29 cellular contexts compared by ENCODE assay signal in genomic region chr1:15448877-15449462, GRCh38. TPM values are rescaled to one million over a fixed set of nuclear protein-coding genes. Genes with fewer than 3 reads are reported as not detected.
DNase-seq lines count a peak whose midpoint lies in the region; ATAC-seq, FAIRE-seq and TF ChIP-seq lines count a peak whose summit lies in the region.
"Had no signal": no experiment of that assay in that cellular context is flagged by ENCODE, and none has a peak within 500 bp of the region (broad histone marks: within the 10 kb centered on the region; RNA-seq: fewer than 3 reads in every experiment).

No MANE protein-coding gene starts in this region.

- H3K27ac ChIP-seq in K562 (ENCODE audit: extremely low read depth, low read depth, low read length), result no peak overlapping the region
- H3K27ac ChIP-seq in body of pancreas, result peak overlapping the region; percentile 67 to 89 (median 85)
- H3K27ac ChIP-seq: BLaER1 had no signal

- ATAC-seq in K562, result no peak
- no peak for ATAC-seq in body of pancreas
- ATAC-seq: GM12878 had no signal

- H2AFZ ChIP-seq in K562 (ENCODE audit: low read depth, low read length), result 0 out of 2 replicates have a peak overlapping the region, but pooled peaks have one; percentile 46

- BruUV-seq in K562 (replicated peaks; lab: Mats Ljungman, UMichigan), result no TSS peak

- H4K20me1 ChIP-seq in K562 (replicated peaks; ENCODE audit: control insufficient read depth, insufficient read depth, low read length), result no peaks in the 10 kb centered on the region
- H4K20me1 ChIP-seq: BLaER1 had no signal

- TF ChIP-seq CTCF in K562 (IDR thresholded peaks at IDR 0.05 in 2 of 3, conservative IDR thresholded peaks at IDR 0.05 in 1 of 3; ENCODE audit: insufficient read depth in 2 of 3, low read depth in 1 of 3, low read length in 3 of 3) (no peak), body of pancreas (IDR thresholded peaks at IDR 0.05) (no peak)

- H3K9me1 ChIP-seq in K562 (ENCODE audit: control insufficient read depth, insufficient read depth, low read length), result no peaks in the 10 kb centered on the region

- no peak for TF ChIP-seq EP300 in K562 (IDR thresholded peaks at IDR 0.05; ENCODE audit: low read length)

- TF ChIP-seq POLR2A in K562 (conservative IDR thresholded peaks at IDR 0.05) (no peak), body of pancreas (IDR thresholded peaks at IDR 0.05) (no peak)

- CTCF ChIA-PET in K562 (lab: Yijun Ruan, JAX; ENCODE audit: low intra/inter-chr PET ratio), result no interaction called here

- in situ Hi-C loops in K562 (cut with MboI), result no loop called here

- no peak for TF ChIP-seq RAD21 in K562 (CRISPR knock-in tag; conservative IDR thresholded peaks at IDR 0.05 in 1 of 2, IDR thresholded peaks at IDR 0.05 in 1 of 2)

- 46% methylated on average over 3 of the region's 3 CpGs for WGBS in K562 (ENCODE audit: insufficient coverage, low coverage, missing lambda C conversion rate)
- WGBS in body of pancreas, 2 donors, result 36 to 50% methylated on average over 3 of the region's 3 CpGs

- H3K4me2 ChIP-seq in K562 (ENCODE audit: insufficient read depth, low read length), result no peak overlapping the region
- H3K4me2 ChIP-seq: BLaER1 had no signal

- H3K4me1 ChIP-seq in K562 (replicated peaks in 1 of 2; ENCODE audit: control insufficient read depth in 2 of 2, insufficient read depth in 2 of 2, low read length in 2 of 2) (peaks cover 7 to 12% of the 10 kb centered on the region in 2 experiments; a peak in 4 of 5 replicates), body of pancreas (peaks cover 44% of the 10 kb centered on the region)
- H3K4me1 ChIP-seq: BE2C had no signal

- peak in 1 of 4 experiments; percentile 8 for DNase-seq in K562 (ENCODE audit: extremely low read depth in 1 of 4, low spot score in 3 of 4)
- DNase-seq in body of pancreas, result peak in 1 of 4 donors; percentile 54
- no peak for DNase-seq in nucleus accumbens (lab: John Stamatoyannopoulos, UW)
- DNase-seq in activated effector memory CD4-positive, alpha-beta T cell treated with Interleukin-2 at 50 U/mL for 16 hours, result no peak
- DNase-seq: 8988T; ACHN; BE2C; C1 segment of cervical spinal cord; CD4-positive, alpha-beta memory T cell; CD4-positive, CD25-positive, alpha-beta regulatory T cell; CD8-positive, alpha-beta memory T cell; COR-L47; DMS 273 treated with DMSO at 0.1 percent for 48 hours; DMS153; DMS53; DMS79; DND-41; EL; GDM1 had no signal

- no peaks in the 10 kb centered on the region for H3K27me3 ChIP-seq in K562 (ENCODE audit: control insufficient read depth in 2 of 2, insufficient read depth in 2 of 2, low read length in 2 of 2)
- H3K27me3 ChIP-seq in body of pancreas, result no peaks in the 10 kb centered on the region
- H3K27me3 ChIP-seq: BE2C, BLaER1 had no signal

- H3K9me3 ChIP-seq in K562 (replicated peaks; ENCODE audit: control insufficient read depth, insufficient read depth, low read depth, low read length), result no peaks in the 10 kb centered on the region
- H3K9me3 ChIP-seq in body of pancreas, result no peaks in the 10 kb centered on the region
- H3K9me3 ChIP-seq: BE2C, BLaER1 had no signal

- no peaks in the 10 kb centered on the region for H3K36me3 ChIP-seq in K562 (ENCODE audit: control insufficient read depth, insufficient read depth, low read length)
- peaks cover 0 to 7% of the 10 kb centered on the region in 2 donors for H3K36me3 ChIP-seq in body of pancreas (replicated peaks in 1 of 2; ENCODE audit: insufficient read depth in 1 of 2, low read depth in 2 of 2)
- H3K36me3 ChIP-seq: BE2C, BLaER1 had no signal

- intact Hi-C loops in K562 (cut with micrococcal nuclease) (no loop called here), body of pancreas (cut with DNase I) (no loop called here)

- POLR2A ChIA-PET in K562 (lab: Yijun Ruan, JAX), result interaction anchor here (1.1 kb wide), 2 partner anchors 28 to 32 kb away, joined by 3 read pairs; no protein-coding TSS in a partner anchor

- FAIRE-seq in K562 (lab: Jason Lieb, UNC), result no peak
- FAIRE-seq: A204.1, GM12878, GM12892, GM18507 had no signal

- no peak overlapping the region for H3K9ac ChIP-seq in K562 (ENCODE audit: insufficient read depth in 1 of 2, low read depth in 2 of 2, low read length in 2 of 2)
- H3K9ac ChIP-seq: BLaER1 had no signal

- no peaks in the 10 kb centered on the region for H3K79me2 ChIP-seq in K562 (ENCODE audit: control insufficient read depth, insufficient read depth, low read length)

- H3K4me3 ChIP-seq in K562 (no peak overlapping the region), body of pancreas (no peak overlapping the region)
- H3K4me3 ChIP-seq: BLaER1, GM12878 had no signal

RNA-seq across cellular contexts. Expression of gene CELA2A, which starts 7.6 kb away (rescaled TPM):
- total RNA-seq in K562 (2011; cell fraction: chromatin; rRNA removed; ENCODE audit: low replicate concordance), result not detected in 2 replicates
- total RNA-seq in K562 (2011; cell fraction: nucleolus; rRNA removed), result not detected in 2 replicates
- total RNA-seq in K562 (2011; cell fraction: nucleoplasm; rRNA removed), result not detected in 2 replicates
- total RNA-seq in K562 (2014; rRNA removed) (not detected in 2 replicates), K562 (2014; rRNA removed; fragmentation: Illumina TruSeq; extraction: Trizol) (not detected in 2 replicates), K562 (2015; rRNA removed; fragmentation: Illumina TruSeq; extraction: Trizol) (not detected in 2 replicates), K562 (2021) (0.47 and 0.62 TPM in 2 replicates), body of pancreas (over 10,000 TPM in 1 of 2 donors, 1,000 to 10,000 TPM in 1; 4,384 to 21,046 TPM)
- polyA plus RNA-seq in K562 (2011; rRNA removed) (not detected in 2 replicates), K562 (2014; fragmentation: Illumina TruSeq; extraction: Trizol) (not detected in 2 replicates), K562 (2014; fragmentation: Nextera tagmentation; extraction: Ambion mirVana) (not detected), K562 (2014; rRNA removed) (not detected in 2 replicates)
- not detected in 2 replicates for polyA plus RNA-seq in K562 (2011; cell fraction: cytosol; rRNA removed)
- polyA plus RNA-seq in K562 (2011; cell fraction: nucleus; rRNA removed), result 0.17 TPM in 1 of 2 replicates, not detected in the other
- 0.30 TPM in 1 of 2 replicates, not detected in the other for polyA plus RNA-seq in K562 (2012)
- not detected in 2 replicates for polyA minus RNA-seq in K562 (2011; rRNA and poly(A)+ RNA removed)
- not detected in 2 replicates for polyA minus RNA-seq in K562 (2011; cell fraction: cytosol; rRNA and poly(A)+ RNA removed)
- not detected in 2 replicates for polyA minus RNA-seq in K562 (2011; cell fraction: nucleus; rRNA and poly(A)+ RNA removed)
- total RNA-seq: A673; CD4-positive, alpha-beta memory T cell; CD4-positive, CD25-positive, alpha-beta regulatory T cell; CD8-positive, alpha-beta memory T cell; Daoy; G401 had no signal
- polyA plus RNA-seq: AG04450; CD14-positive monocyte; CD4-positive, alpha-beta memory T cell; CD4-positive, CD25-positive, alpha-beta regulatory T cell; CD8-positive, alpha-beta memory T cell; GM12878 had no signal

RNA-seq across cellular contexts. Expression of gene CTRC, which starts 10.7 kb away (rescaled TPM):
- total RNA-seq in K562 (2011; cell fraction: chromatin; rRNA removed; ENCODE audit: low replicate concordance), result not detected in 2 replicates
- total RNA-seq in K562 (2011; cell fraction: nucleolus; rRNA removed), result not detected in 2 replicates
- total RNA-seq in K562 (2011; cell fraction: nucleoplasm; rRNA removed), result not detected in 2 replicates
- not detected in 2 replicates for total RNA-seq in K562 (2014; rRNA removed)
- total RNA-seq in K562 (2014; rRNA removed; fragmentation: Illumina TruSeq; extraction: Trizol), result not detected in 2 replicates
- not detected in 2 replicates for total RNA-seq in K562 (2015; rRNA removed; fragmentation: Illumina TruSeq; extraction: Trizol)
- total RNA-seq in K562 (2021), result 0.84 and 1.2 TPM in 2 replicates
- polyA plus RNA-seq in K562 (2011; rRNA removed), result not detected in 2 replicates
- not detected in 2 replicates for polyA plus RNA-seq in K562 (2011; cell fraction: cytosol; rRNA removed)
- not detected in 2 replicates for polyA plus RNA-seq in K562 (2011; cell fraction: nucleus; rRNA removed)
- 0.03 and 0.12 TPM in 2 replicates for polyA plus RNA-seq in K562 (2012)
- polyA plus RNA-seq in K562 (2014; fragmentation: Illumina TruSeq; extraction: Trizol), result not detected in 2 replicates
- not detected for polyA plus RNA-seq in K562 (2014; fragmentation: Nextera tagmentation; extraction: Ambion mirVana)
- not detected in 2 replicates for polyA plus RNA-seq in K562 (2014; rRNA removed)
- polyA minus RNA-seq in K562 (2011; rRNA and poly(A)+ RNA removed), result not detected in 2 replicates
- polyA minus RNA-seq in K562 (2011; cell fraction: cytosol; rRNA and poly(A)+ RNA removed), result not detected in 2 replicates
- not detected in 2 replicates for polyA minus RNA-seq in K562 (2011; cell fraction: nucleus; rRNA and poly(A)+ RNA removed)
- over 10,000 TPM in 1 of 2 donors, 1,000 to 10,000 TPM in 1; 6,275 to 13,040 TPM for total RNA-seq in body of pancreas
- total RNA-seq: CD8-positive, alpha-beta memory T cell; Daoy; G401 had no signal
- polyA plus RNA-seq: AG04450; CD14-positive monocyte; CD4-positive, alpha-beta memory T cell; CD4-positive, CD25-positive, alpha-beta regulatory T cell; CD8-positive, alpha-beta memory T cell had no signal

RNA-seq across cellular contexts. Expression of gene CELA2B, which starts 26.9 kb away (rescaled TPM):
- total RNA-seq in K562 (2011; cell fraction: chromatin; rRNA removed; ENCODE audit: low replicate concordance), result not detected in 2 replicates
- total RNA-seq in K562 (2011; cell fraction: nucleolus; rRNA removed), result not detected in 2 replicates
- not detected in 2 replicates for total RNA-seq in K562 (2011; cell fraction: nucleoplasm; rRNA removed)
- total RNA-seq in K562 (2014; rRNA removed) (2.1 TPM in 1 of 2 replicates, not detected in the other), K562 (2014; rRNA removed; fragmentation: Illumina TruSeq; extraction: Trizol) (not detected in 2 replicates), K562 (2015; rRNA removed; fragmentation: Illumina TruSeq; extraction: Trizol) (not detected in 2 replicates), K562 (2021) (0.40 and 0.51 TPM in 2 replicates), body of pancreas (1,000 to 10,000 TPM in 1 of 2 donors, 100 to 1,000 TPM in 1; 333 to 1,481 TPM)
- polyA plus RNA-seq in K562 (2011; rRNA removed) (not detected in 2 replicates), K562 (2014; fragmentation: Illumina TruSeq; extraction: Trizol) (not detected in 2 replicates), K562 (2014; fragmentation: Nextera tagmentation; extraction: Ambion mirVana) (under 1 TPM in 1 of 2 experiments, not detected in 1; 0.25 TPM), K562 (2014; rRNA removed) (0.25 and 0.39 TPM in 2 replicates)
- 0.31 TPM in 1 of 2 replicates, not detected in the other for polyA plus RNA-seq in K562 (2011; cell fraction: cytosol; rRNA removed)
- not detected in 2 replicates for polyA plus RNA-seq in K562 (2011; cell fraction: nucleus; rRNA removed)
- polyA plus RNA-seq in K562 (2012), result 0.28 TPM in 1 of 2 replicates, not detected in the other
- polyA minus RNA-seq in K562 (2011; rRNA and poly(A)+ RNA removed), result 0.28 TPM in 1 of 2 replicates, not detected in the other
- polyA minus RNA-seq in K562 (2011; cell fraction: cytosol; rRNA and poly(A)+ RNA removed), result not detected in 2 replicates
- not detected in 2 replicates for polyA minus RNA-seq in K562 (2011; cell fraction: nucleus; rRNA and poly(A)+ RNA removed)
- total RNA-seq: A673; CD4-positive, alpha-beta memory T cell; CD4-positive, CD25-positive, alpha-beta regulatory T cell; CD8-positive, alpha-beta memory T cell; Daoy; G401; GM12878 had no signal
- polyA plus RNA-seq: AG04450; CD14-positive monocyte; CD4-positive, alpha-beta memory T cell; CD4-positive, CD25-positive, alpha-beta regulatory T cell; CD8-positive, alpha-beta memory T cell; GM12878 had no signal

RNA-seq across cellular contexts. Expression of gene EFHD2, which starts 39.3 kb away (rescaled TPM):
- total RNA-seq in K562 (2011; cell fraction: chromatin; rRNA removed; ENCODE audit: low replicate concordance), result 5.8 and 18.8 TPM in 2 replicates
- total RNA-seq in K562 (2011; cell fraction: nucleolus; rRNA removed), result 14.5 and 18.0 TPM in 2 replicates
- 10.8 and 14.2 TPM in 2 replicates for total RNA-seq in K562 (2011; cell fraction: nucleoplasm; rRNA removed)
- 53.6 and 62.9 TPM in 2 replicates for total RNA-seq in K562 (2014; rRNA removed)
- total RNA-seq in K562 (2014; rRNA removed; fragmentation: Illumina TruSeq; extraction: Trizol), result 8.6 and 8.8 TPM in 2 replicates
- total RNA-seq in K562 (2015; rRNA removed; fragmentation: Illumina TruSeq; extraction: Trizol), result 25.2 and 27.9 TPM in 2 replicates
- total RNA-seq in K562 (2021), result 64.3 and 70.0 TPM in 2 replicates
- 19.7 and 22.8 TPM in 2 replicates for polyA plus RNA-seq in K562 (2011; rRNA removed)
- polyA plus RNA-seq in K562 (2011; cell fraction: cytosol; rRNA removed), result 25.0 and 52.4 TPM in 2 replicates
- polyA plus RNA-seq in K562 (2011; cell fraction: nucleus; rRNA removed), result 15.0 and 24.5 TPM in 2 replicates
- polyA plus RNA-seq in K562 (2012), result 38.1 and 44.7 TPM in 2 replicates
- 26.1 and 40.7 TPM in 2 replicates for polyA plus RNA-seq in K562 (2014; fragmentation: Illumina TruSeq; extraction: Trizol)
- polyA plus RNA-seq in K562 (2014; fragmentation: Nextera tagmentation; extraction: Ambion mirVana), result 1 to 10 TPM; 1.7 to 1.8 TPM
- 62.3 and 73.5 TPM in 2 replicates for polyA plus RNA-seq in K562 (2014; rRNA removed)
- 5.5 and 6.9 TPM in 2 replicates for polyA minus RNA-seq in K562 (2011; rRNA and poly(A)+ RNA removed)
- polyA minus RNA-seq in K562 (2011; cell fraction: cytosol; rRNA and poly(A)+ RNA removed), result 16.4 and 20.5 TPM in 2 replicates
- polyA minus RNA-seq in K562 (2011; cell fraction: nucleus; rRNA and poly(A)+ RNA removed), result 4.4 and 5.1 TPM in 2 replicates
- total RNA-seq in body of pancreas, result 10 to 100 TPM; 56.7 to 78.6 TPM

Comparison
In these comparisons a context has a peak if more than half of its experiments do, and no peak if none do; other contexts are left out.
1. RNA of gene CELA2A, which starts 7.6 kb away (total RNA-seq): 4,384 to 21,046 TPM in body of pancreas; 0.47 to 0.62 TPM in K562; every median in the first group is over 1,000 times any median in the second.
2. RNA of gene CTRC, which starts 10.7 kb away (total RNA-seq): 6,275 to 13,040 TPM in body of pancreas; 0.84 to 1.2 TPM in K562; every median in the first group is over 1,000 times any median in the second.
3. RNA of gene CELA2B, which starts 26.9 kb away (total RNA-seq): 333 to 1,481 TPM in body of pancreas; 0.40 to 2.1 TPM in K562; every median in the first group is over 100 times any median in the second.